ENCODE assay signal across 8 cellular contexts in genomic region chr3:69212411-69213160, GRCh38.
DNase-seq lines count a peak whose midpoint lies in the region; ATAC-seq and TF ChIP-seq lines count a peak whose summit lies in the region.

No MANE protein-coding gene starts in this region.

- H3K27me3 ChIP-seq in osteoblast (ENCODE audit: insufficient read depth, low read length), result no peaks in the 10 kb centered on the region

- no peaks in the 10 kb centered on the region for H3K4me1 ChIP-seq in osteoblast (ENCODE audit: insufficient read depth, low read length)

- no peaks in the 10 kb centered on the region for H4K20me1 ChIP-seq in osteoblast (ENCODE audit: insufficient read depth, low read length)

- DNase-seq in foreskin fibroblast (peak; percentile 34 to 65), NCI-H2081 treated with DMSO at 0.1 percent for 48 hours (lab: John Stamatoyannopoulos, UW) (no peak), C1 segment of cervical spinal cord (lab: John Stamatoyannopoulos, UW) (no peak), osteoblast (ENCODE audit: insufficient read length, low spot score, missing footprints) (no peak)

- H2AFZ ChIP-seq in osteoblast (ENCODE audit: low read length), result no peak overlapping the region

- TF ChIP-seq CTCF in foreskin fibroblast (IDR thresholded peaks at IDR 0.05; ENCODE audit: low read depth, low read length) (no peak), osteoblast (IDR thresholded peaks at IDR 0.05; ENCODE audit: extremely low read depth, low read depth, low read length) (no peak)

- H3K4me2 ChIP-seq in osteoblast (ENCODE audit: insufficient read depth, low read length), result no peak overlapping the region

- H3K79me2 ChIP-seq in osteoblast (ENCODE audit: insufficient read depth, low read length), result no peaks in the 10 kb centered on the region

- H3K36me3 ChIP-seq in osteoblast (ENCODE audit: insufficient read depth, low read length), result no peaks in the 10 kb centered on the region

- H3K4me3 ChIP-seq in foreskin fibroblast (ENCODE audit: low read depth in 1 of 2, low read length in 2 of 2) (no peak overlapping the region), osteoblast (ENCODE audit: insufficient read depth, low read length) (no peak overlapping the region)

- ATAC-seq in GM18867 (IDR thresholded peaks at IDR 0.05; ENCODE audit: unreplicated experiment) (peak; percentile 85), HG02970 (IDR thresholded peaks at IDR 0.05; ENCODE audit: low FRiP score, unreplicated experiment) (peak; percentile 68), SK-N-SH treated with all-trans-retinoic acid at 6 μM for 48 hours (peak; percentile 83), GM19397 (IDR thresholded peaks at IDR 0.05; ENCODE audit: unreplicated experiment) (no peak)

- H3K27ac ChIP-seq in osteoblast (ENCODE audit: low read depth, low read length), result no peak overlapping the region

- H3K9me3 ChIP-seq in osteoblast (ENCODE audit: low read depth, low read length), result no peaks in the 10 kb centered on the region

TF ChIP-seq in SK-N-SH treated with all-trans-retinoic acid at 6 μM for 48 hours, 23 proteins besides CTCF, POLR2A, EP300 and RAD21:
- TF ChIP-seq ZC3H10 (CRISPR knock-in tag; IDR thresholded peaks at IDR 0.05) (0 out of 2 replicates have a peak, but pooled peaks have one; percentile 40), PPARA (CRISPR knock-in tag; IDR thresholded peaks at IDR 0.05; ENCODE audit: borderline replicate concordance) (no peak), ISL1 (CRISPR knock-in tag; IDR thresholded peaks at IDR 0.05) (peak; percentile 75)

Comparison
In these comparisons a context has a peak if more than half of its experiments do, and no peak if none do; other contexts are left out.
1. DNase-seq: peak in foreskin fibroblast (2 of 2); none in NCI-H2081 treated with DMSO at 0.1 percent for 48 hours (single experiment), C1 segment of cervical spinal cord (0 of 14) and osteoblast (single experiment).